In genomic region chr22:31287818-31288495, GRCh38 we compare ENCODE assay signal across 12 cellular contexts. TPM values are rescaled to one million over a fixed set of nuclear protein-coding genes. Genes with fewer than 3 reads are reported as not detected.
DNase-seq lines count a peak whose midpoint lies in the region; ATAC-seq and TF ChIP-seq lines count a peak whose summit lies in the region.
"Had no signal": no experiment of that assay in that cellular context is flagged by ENCODE, and none has a peak within 500 bp of the region (broad histone marks: within the 10 kb centered on the region; RNA-seq: fewer than 3 reads in every experiment).

No MANE protein-coding gene starts in this region.

- H3K4me1 ChIP-seq in BLaER1 (peaks cover 83% of the 10 kb centered on the region), muscle layer of duodenum (ENCODE audit: control insufficient read depth in 1 of 2, insufficient read depth in 2 of 2, low read length in 2 of 2) (peaks cover 20 to 44% of the 10 kb centered on the region in 2 donors)

- ATAC-seq in HG02798 (IDR thresholded peaks at IDR 0.05; ENCODE audit: poor library complexity, unreplicated experiment), result no peak

- peaks cover 69% of the 10 kb centered on the region for H3K4me1 Mint-ChIP-seq in activated T-helper 2 cell treated with anti-CD3 and anti-CD28 coated beads, Interferon-gamma antibody, Interleukin-2, Interleukin-4, amounts not matched to agents 10 μg/mL and 5 μg/mL and 100 μg/mL, durations not matched to agents 14 hours and 24 hours and 36 hours (ENCODE audit: low read depth)

- intact Hi-C loops in activated T-helper 2 cell treated with anti-CD3 and anti-CD28 coated beads, Interferon-gamma antibody, Interleukin-2, Interleukin-4, amounts not matched to agents 10 μg/mL and 5 μg/mL and 100 μg/mL, durations not matched to agents 14 hours and 24 hours and 36 hours (cut with micrococcal nuclease), result loop anchor here (5.0 kb wide), 2 partner anchors 181 to 541 kb away; partner anchors contain the start of gene SELENOM

- TF ChIP-seq CTCF in GM13977 (IDR thresholded peaks at IDR 0.05; ENCODE audit: extremely low read depth, insufficient read depth, missing control alignments), result no peak

- peaks cover 4% of the 10 kb centered on the region for H3K36me3 ChIP-seq in BLaER1
- H3K36me3 ChIP-seq in muscle layer of duodenum (ENCODE audit: control insufficient read depth in 1 of 2, insufficient read depth in 2 of 2, low read length in 2 of 2), result peaks cover 26 to 43% of the 10 kb centered on the region in 2 donors

- peak overlapping the region; percentile 87 for H3K27ac Mint-ChIP-seq in activated T-helper 2 cell treated with anti-CD3 and anti-CD28 coated beads, Interferon-gamma antibody, Interleukin-2, Interleukin-4, amounts not matched to agents 10 μg/mL and 5 μg/mL and 100 μg/mL, durations not matched to agents 14 hours and 24 hours and 36 hours

- H3K4me3 Mint-ChIP-seq in activated T-helper 2 cell treated with anti-CD3 and anti-CD28 coated beads, Interferon-gamma antibody, Interleukin-2, Interleukin-4, amounts not matched to agents 10 μg/mL and 5 μg/mL and 100 μg/mL, durations not matched to agents 14 hours and 24 hours and 36 hours (ENCODE audit: low read depth), result peak overlapping the region; percentile 58

- DNase-seq in GM13977 (ENCODE audit: low spot score) (peak; percentile 50), hypothalamus (lab: John Stamatoyannopoulos, UW) (no peak), Ammon's horn (ENCODE audit: low spot score) (no peak)
- DNase-seq in activated T-helper 2 cell treated with anti-CD3 and anti-CD28 coated beads, Interferon-gamma antibody, Interleukin-2, Interleukin-4, amounts not matched to agents 10 μg/mL and 5 μg/mL and 100 μg/mL, durations not matched to agents 14 hours and 24 hours and 36 hours (ENCODE audit: low spot score), result no peak
- no peak for DNase-seq in stimulated activated CD4-positive, alpha-beta T cell treated with anti-CD3 and anti-CD28 coated beads, Interleukin-4, amount 100 ng/mL, for 24 hours
- DNase-seq: activated CD4-positive, alpha-beta T cell treated with anti-CD3 and anti-CD28 coated beads, Interleukin-2, amount 50 U/mL, for 48 hours; cerebellar nuclear complex; glutamatergic neuron; stimulated activated CD4-positive, alpha-beta T cell treated with anti-CD3 and anti-CD28 coated beads, Interleukin-1b, Interleukin-23, amount 100 ng/mL, for 48 hours had no signal

- H3K4me2 ChIP-seq in BLaER1, result peak overlapping the region; percentile 100

- in situ Hi-C loops in GM13977 (cut with MboI; ENCODE audit: low pct_unique_long_range_greater_than_20kb, low sequenced_read_pairs, unreplicated experiment), result no loop called here

- no peak overlapping the region for H3K4me3 ChIP-seq in BLaER1
- no peak overlapping the region for H3K4me3 ChIP-seq in muscle layer of duodenum (ENCODE audit: low read depth in 1 of 2, low read length in 2 of 2)

- no peaks in the 10 kb centered on the region for H3K9me3 Mint-ChIP-seq in activated T-helper 2 cell treated with anti-CD3 and anti-CD28 coated beads, Interferon-gamma antibody, Interleukin-2, Interleukin-4, amounts not matched to agents 10 μg/mL and 5 μg/mL and 100 μg/mL, durations not matched to agents 14 hours and 24 hours and 36 hours

- no peaks in the 10 kb centered on the region for H3K27me3 Mint-ChIP-seq in activated T-helper 2 cell treated with anti-CD3 and anti-CD28 coated beads, Interferon-gamma antibody, Interleukin-2, Interleukin-4, amounts not matched to agents 10 μg/mL and 5 μg/mL and 100 μg/mL, durations not matched to agents 14 hours and 24 hours and 36 hours (ENCODE audit: low read depth)

- H3K27me3 ChIP-seq in BLaER1, result 0 out of 2 replicates have a peak, but pooled peaks cover 4% of the 10 kb centered on the region
- H3K27me3 ChIP-seq in muscle layer of duodenum (ENCODE audit: low read depth, low read length), result no peaks in the 10 kb centered on the region

- H3K27ac ChIP-seq in BLaER1 (peak overlapping the region; percentile 52), muscle layer of duodenum (ENCODE audit: low read length) (peak overlapping the region; percentile 58)

- no peaks in the 10 kb centered on the region for H4K20me1 ChIP-seq in BLaER1

- H3K9me3 ChIP-seq in BLaER1 (no peaks in the 10 kb centered on the region), muscle layer of duodenum (ENCODE audit: control insufficient read depth in 1 of 2, low read length in 2 of 2) (no peaks in the 10 kb centered on the region)

- H3K36me3 Mint-ChIP-seq in activated T-helper 2 cell treated with anti-CD3 and anti-CD28 coated beads, Interferon-gamma antibody, Interleukin-2, Interleukin-4, amounts not matched to agents 10 μg/mL and 5 μg/mL and 100 μg/mL, durations not matched to agents 14 hours and 24 hours and 36 hours (ENCODE audit: low read depth), result peaks cover 50% of the 10 kb centered on the region

- no peak overlapping the region for H3K9ac ChIP-seq in BLaER1

RNA-seq across cellular contexts. Expression of gene PIK3IP1, which starts 4.3 kb away (rescaled TPM):
- total RNA-seq in activated T-helper 2 cell treated with anti-CD3 and anti-CD28 coated beads, Interferon-gamma antibody, Interleukin-2, Interleukin-4, amounts not matched to agents 10 μg/mL and 5 μg/mL and 100 μg/mL, durations not matched to agents 14 hours and 24 hours and 36 hours, result 9.3 and 10.4 TPM in 2 replicates

RNA-seq across cellular contexts. Expression of gene PATZ1, which starts 58.2 kb away (rescaled TPM):
- 30.6 and 31.0 TPM in 2 replicates for total RNA-seq in activated T-helper 2 cell treated with anti-CD3 and anti-CD28 coated beads, Interferon-gamma antibody, Interleukin-2, Interleukin-4, amounts not matched to agents 10 μg/mL and 5 μg/mL and 100 μg/mL, durations not matched to agents 14 hours and 24 hours and 36 hours
